8 cellular contexts compared by ENCODE assay signal in genomic region chr17:8176197-8176940, GRCh38. TPM values are rescaled to one million over a fixed set of nuclear protein-coding genes. Genes with fewer than 3 reads are reported as not detected.
DNase-seq lines count a peak whose midpoint lies in the region; ATAC-seq, FAIRE-seq and TF ChIP-seq lines count a peak whose summit lies in the region.

Gene TMEM107, minus strand, starts transcription at chr17:8176380. Its CDS starts 94 bp downstream, at chr17:8176286.

- intact Hi-C loops in spleen (cut with DNase I; ENCODE audit: low total_unique reads): no loop called here

- TF ChIP-seq CTCF in spleen (IDR thresholded peaks at IDR 0.05 in 8 of 11, conservative IDR thresholded peaks at IDR 0.05 in 3 of 11): peak in 4 of 11 experiments; percentile 6 to 34 (median 30)

- no peaks in the 10 kb centered on the region for H3K27me3 ChIP-seq in spleen (replicated peaks in 1 of 7)

- peak within 1 kb of the TSS; percentile 74 to 95 (median 86) for H3K27ac ChIP-seq in spleen

- peaks cover 23 to 57% (median 46%) of the 10 kb centered on the region in 6 donors for H3K4me1 ChIP-seq in spleen

- peak; percentile 33 for ATAC-seq in HG02623 (IDR thresholded peaks at IDR 0.05; ENCODE audit: unreplicated experiment)

- DNase-seq in EL (peak; percentile 88), NCI-H2196 (lab: John Stamatoyannopoulos, UW; ENCODE audit: unreplicated experiment) (peak; percentile 81), iris pigment epithelial cell (ENCODE audit: low read depth) (peak; percentile 79), spleen (peak; percentile 97), HTR-8/SVneo (ENCODE audit: insufficient read length, low spot score) (no peak)
- peak; percentile 81 for DNase-seq in activated CD4-positive, CD25-positive, alpha-beta regulatory T cell treated with anti-CD3 and anti-CD28 coated beads, Interleukin-2, amount 50 U/mL, for 16 hours (ENCODE audit: low read depth, low spot score)
- peak; percentile 86 for DNase-seq in central memory CD4-positive, alpha-beta T cell

- TF ChIP-seq POLR2A in spleen (IDR thresholded peaks at IDR 0.05): no peak

- WGBS in spleen, 5 donors: 1 to 3% (median 3%) methylated on average over 8 to 56 of the region's 56 CpGs

- no peaks in the 10 kb centered on the region for H3K9me3 ChIP-seq in spleen

- H3K36me3 ChIP-seq in spleen: no peaks in the 10 kb centered on the region

- H3K4me3 ChIP-seq in spleen: peak within 1 kb of the TSS; percentile 40 to 83 (median 56)

- no peak for FAIRE-seq in HTR-8/SVneo (lab: Jason Lieb, UNC)

RNA-seq across cellular contexts. Expression of gene TMEM107, which starts in this region (rescaled TPM):
- total RNA-seq in spleen: 10 to 100 TPM; 13.0 to 42.2 (median 22.4) TPM
- 10 to 100 TPM in 2 of 3 donors, 1 to 10 TPM in 1; 8.1 to 14.0 (median 11.9) TPM for polyA plus RNA-seq in spleen
